In genomic region chr14:102320033-102320660, GRCh38 we compare ENCODE assay signal across 8 cellular contexts. TPM values are rescaled to one million over a fixed set of nuclear protein-coding genes. Genes with fewer than 3 reads are reported as not detected.
DNase-seq lines count a peak whose midpoint lies in the region; ATAC-seq, FAIRE-seq and TF ChIP-seq lines count a peak whose summit lies in the region.

No MANE protein-coding gene starts in this region.

- H3K4me3 ChIP-seq in IMR-90 (ENCODE audit: insufficient read depth, low read depth, low read length) (peak overlapping the region; percentile 78), HepG2 (replicated peaks in 1 of 3; ENCODE audit: insufficient read depth in 1 of 3, low read depth in 2 of 3, low read length in 3 of 3) (peak overlapping the region; percentile 72 to 85 (median 74))

- peak overlapping the region; percentile 52; the same call in 1 of the 2 replicates for H2BK120ac ChIP-seq in IMR-90 (ENCODE audit: low read depth, low read length)

- H3K9me1 ChIP-seq in IMR-90 (ENCODE audit: insufficient read depth, low read length): peaks cover 20% of the 10 kb centered on the region

- peaks cover 7% of the 10 kb centered on the region for H3K79me2 ChIP-seq in HepG2 (ENCODE audit: insufficient read depth, low read length)

- H3K36me3 ChIP-seq in IMR-90 (ENCODE audit: control insufficient read depth, insufficient read depth, low read length) (no peaks in the 10 kb centered on the region), HepG2 (replicated peaks in 1 of 2; ENCODE audit: control insufficient read depth in 1 of 2, insufficient read depth in 2 of 2, low read length in 2 of 2) (no peaks in the 10 kb centered on the region)

- peak; percentile 14 for ATAC-seq in GM19463 (IDR thresholded peaks at IDR 0.05; ENCODE audit: unreplicated experiment)
- ATAC-seq in IMR-90 (ENCODE audit: low read depth): peak; percentile 21
- peak; percentile 24 to 38 for ATAC-seq in activated CD4-positive, CD25-positive, alpha-beta regulatory T cell treated with anti-CD3 and anti-CD28 coated beads, Interleukin-2, amount 50 U/mL, for 24 hours
- ATAC-seq in HepG2: no peak

- DNase-seq in C1 segment of cervical spinal cord (lab: John Stamatoyannopoulos, UW) (peak in 10 of 14 donors; percentile 9 to 59 (median 40)), IMR-90 (peak; percentile 56), HepG2 (ENCODE audit: low spot score) (no peak), putamen (ENCODE audit: low spot score) (no peak)
- DNase-seq in stimulated activated CD4-positive, alpha-beta T cell treated with anti-CD3 and anti-CD28 coated beads, TNF-alpha, amount 100 ng/mL, for 4 hours (ENCODE audit: low read depth in 3 of 3): peak in 2 of 3 experiments; percentile 26 to 37

- peak overlapping the region; percentile 94 for H3K9ac ChIP-seq in IMR-90 (ENCODE audit: low read depth, low read length)
- H3K9ac ChIP-seq in HepG2 (ENCODE audit: insufficient read depth, low read depth, low read length): peak overlapping the region; percentile 98

- WGBS in IMR-90 (ENCODE audit: extremely low coverage in 2 of 2, insufficient read length in 1 of 2), 2 experiments: 6% methylated on average over 11 of the region's 30 CpGs; no CpG with 5 or more reads in 1 of the 2 experiments
- WGBS in HepG2 (ENCODE audit: low lambda C conversion rate): 0% methylated on average over 12 of the region's 30 CpGs

- H3K27me3 ChIP-seq in IMR-90 (ENCODE audit: control insufficient read depth, insufficient read depth, low read length) (no peaks in the 10 kb centered on the region), HepG2 (ENCODE audit: control insufficient read depth in 1 of 2, insufficient read depth in 2 of 2, low read length in 2 of 2) (no peaks in the 10 kb centered on the region; a peak in 1 of 5 replicates)

- H2BK20ac ChIP-seq in IMR-90 (ENCODE audit: low read depth, low read length): no peak overlapping the region

- peaks cover 15% of the 10 kb centered on the region for H3K4me1 ChIP-seq in IMR-90 (ENCODE audit: control insufficient read depth, insufficient read depth, low read length)
- peaks cover 65% of the 10 kb centered on the region for H3K4me1 ChIP-seq in HepG2 (ENCODE audit: insufficient read depth, low read length)

- TF ChIP-seq EP300 in HepG2 (IDR thresholded peaks at IDR 0.05; ENCODE audit: low read depth in 2 of 2, low read length in 2 of 2) (no peak; a peak in 1 of 4 replicates), HepG2 (CRISPR knock-in tag; IDR thresholded peaks at IDR 0.05; ENCODE audit: borderline replicate concordance) (no peak)

- dilution Hi-C loops in IMR-90 (cut with HindIII; ENCODE audit: low sequenced_read_pairs, unreplicated experiment): no loop called here

- FAIRE-seq in HepG2 (lab: Jason Lieb, UNC): no peak

- H2AFZ ChIP-seq in IMR-90 (replicated peaks; ENCODE audit: low read length, poor library complexity) (peak overlapping the region; percentile 96), HepG2 (ENCODE audit: low read length) (no peak overlapping the region)

- CTCF ChIA-PET in IMR-90 (lab: Yijun Ruan, JAX): no interaction called here
- CTCF ChIA-PET in HepG2 (lab: Yijun Ruan, JAX; ENCODE audit: low intra/inter-chr PET ratio, low total read pairs): no interaction called here

- H2AK5ac ChIP-seq in IMR-90 (ENCODE audit: low read depth, low read length): peak overlapping the region; percentile 91

- BruUV-seq in IMR-90 (replicated peaks; lab: Mats Ljungman, UMichigan) (no TSS peak), HepG2 (replicated peaks; lab: Mats Ljungman, UMichigan) (no TSS peak)

- H4K20me1 ChIP-seq in IMR-90 (ENCODE audit: insufficient read depth, low read length) (no peaks in the 10 kb centered on the region), HepG2 (ENCODE audit: insufficient read depth, low read length) (no peaks in the 10 kb centered on the region)

- H3K14ac ChIP-seq in IMR-90 (replicated peaks; ENCODE audit: low read depth, low read length): peak overlapping the region; percentile 98

- H3K4ac ChIP-seq in IMR-90 (ENCODE audit: low read depth, low read length): peak overlapping the region; percentile 98

- H2BK15ac ChIP-seq in IMR-90 (ENCODE audit: low read depth, low read length): no peak overlapping the region

- POLR2A ChIA-PET in IMR-90 (lab: Charles Lee; ENCODE audit: unreplicated experiment) (no interaction called here), HepG2 (lab: Yijun Ruan, JAX) (interaction anchor here (0.5 to 2.9 kb wide), 8 partner anchors 12 to 613 kb away, joined by 3 to 14 read pairs (median 6); partner anchors contain the start of genes CINP, MOK and TECPR2)

- in situ Hi-C loops in IMR-90 (cut with MboI; ENCODE audit: low sequenced_read_pairs) (loop anchor here (25.0 kb wide), 3 partner anchors 233 to 558 kb away; partner anchors contain the start of genes DYNC1H1, HSP90AA1 and PPP2R5C), HepG2 (cut with HindIII; ENCODE audit: extremely low pct_ligation_motif_present, low pct_unique_long_range_greater_than_20kb) (no loop called here)

- 0 out of 2 replicates have a peak overlapping the region, but pooled peaks have one; percentile 27 for H3K18ac ChIP-seq in IMR-90 (ENCODE audit: low read depth, low read length)

- peak overlapping the region; percentile 97 for H3K23ac ChIP-seq in IMR-90 (ENCODE audit: low read depth, low read length)

- H3K4me2 ChIP-seq in IMR-90 (ENCODE audit: low read depth, low read length) (peak overlapping the region; percentile 95), HepG2 (ENCODE audit: low read depth, low read length) (peak overlapping the region; percentile 96)

- no peak for TF ChIP-seq CTCF in IMR-90 (conservative IDR thresholded peaks at IDR 0.05; ENCODE audit: low read depth, low read length)
- TF ChIP-seq CTCF in HepG2 (CRISPR knock-in tag; IDR thresholded peaks at IDR 0.05): no peak

- H2BK5ac ChIP-seq in IMR-90 (ENCODE audit: low read depth, low read length, poor library complexity, severe bottlenecking): peak overlapping the region; percentile 25

- peak overlapping the region; percentile 87 for H4K91ac ChIP-seq in IMR-90 (ENCODE audit: insufficient read depth, low read depth, low read length)

- H3K79me1 ChIP-seq in IMR-90 (ENCODE audit: low read depth in 1 of 2, low read length in 2 of 2): peaks cover 14 to 35% of the 10 kb centered on the region in 2 experiments

- H2AK9ac ChIP-seq in IMR-90 (replicated peaks; ENCODE audit: low read depth, low read length, poor library complexity): peak overlapping the region; percentile 96

- H3K56ac ChIP-seq in IMR-90 (ENCODE audit: extremely low read depth, insufficient read depth, low read length): peak overlapping the region; percentile 86

- H4K5ac ChIP-seq in IMR-90 (ENCODE audit: low read depth, low read length): peak overlapping the region; percentile 95

- H3K27ac ChIP-seq in IMR-90 (ENCODE audit: insufficient read depth, low read length) (peak overlapping the region; percentile 63), cingulate gyrus (ENCODE audit: low read depth, low read length) (peak overlapping the region; percentile 96), HepG2 (ENCODE audit: extremely low read length, insufficient read depth, low read length) (peak overlapping the region; percentile 96)

- no peak for TF ChIP-seq POLR2A in IMR-90 (IDR thresholded peaks at IDR 0.05; ENCODE audit: low read depth, low read length)
- TF ChIP-seq POLR2A in HepG2 (IDR thresholded peaks at IDR 0.05; ENCODE audit: insufficient read depth in 1 of 2, low read depth in 2 of 2, low read length in 2 of 2): no peak; a peak in 1 of 4 replicates

- intact Hi-C loops in IMR-90 (cut with micrococcal nuclease): no loop called here
- intact Hi-C loops in HepG2 (cut with micrococcal nuclease; ENCODE audit: unreplicated experiment): loop anchor here (5.0 kb wide), 2 partner anchors 272 to 358 kb away; partner anchors contain the start of genes DYNC1H1 and RCOR1

- H3K9me3 ChIP-seq in IMR-90 (ENCODE audit: control insufficient read depth, insufficient read depth, low read length) (no peaks in the 10 kb centered on the region), HepG2 (ENCODE audit: low read length) (no peaks in the 10 kb centered on the region)

- no peak for TF ChIP-seq RAD21 in IMR-90 (IDR thresholded peaks at IDR 0.05; ENCODE audit: low read length)
- no peak for TF ChIP-seq RAD21 in HepG2 (CRISPR knock-in tag; IDR thresholded peaks at IDR 0.05)

- H4K8ac ChIP-seq in IMR-90 (ENCODE audit: low read depth in 2 of 2, low read length in 2 of 2): peak overlapping the region; percentile 97 to 100

RNA-seq across cellular contexts. Expression of gene ZNF839, which starts 0.6 kb away (rescaled TPM):
- total RNA-seq in IMR-90 (2012; rRNA removed) (5.7 and 6.4 TPM in 2 replicates), HepG2 (2016; rRNA removed; fragmentation: Illumina TruSeq; extraction: Trizol) (8.2 and 12.8 TPM in 2 replicates)
- polyA plus RNA-seq in IMR-90 (2012; rRNA removed) (9.8 and 10.7 TPM in 2 replicates), HepG2 (2011; rRNA removed) (9.3 and 11.1 TPM in 2 replicates)
- polyA plus RNA-seq in IMR-90 (2012; cell fraction: cytosol; rRNA removed): 4.8 and 5.5 TPM in 2 replicates
- polyA plus RNA-seq in IMR-90 (2012; cell fraction: nucleus; rRNA removed; ENCODE audit: low replicate concordance): 42.8 and 49.8 TPM in 2 replicates
- total RNA-seq in HepG2 (2016; cell fraction: cytosol; rRNA removed; fragmentation: Illumina TruSeq; extraction: Trizol; ENCODE audit: low read depth): 9.1 and 10.6 TPM in 2 replicates
- total RNA-seq in HepG2 (2016; cell fraction: insoluble cytoplasmic fraction; rRNA removed; fragmentation: Illumina TruSeq; extraction: Trizol): 8.4 and 10.7 TPM in 2 replicates
- total RNA-seq in HepG2 (2016; cell fraction: membrane; rRNA removed; fragmentation: Illumina TruSeq; extraction: Trizol): 9.6 and 11.1 TPM in 2 replicates
- total RNA-seq in HepG2 (2016; cell fraction: nucleus; rRNA removed; fragmentation: Illumina TruSeq; extraction: Trizol): 11.5 and 11.8 TPM in 2 replicates
- 5.1 and 6.1 TPM in 2 replicates for polyA plus RNA-seq in HepG2 (2011; cell fraction: cytosol; rRNA removed)
- polyA plus RNA-seq in HepG2 (2011; cell fraction: nucleus; rRNA removed): 26.5 and 27.5 TPM in 2 replicates
- polyA plus RNA-seq in HepG2 (2012): 4.2 and 5.2 TPM in 2 replicates
- polyA plus RNA-seq in HepG2 (2016; cell fraction: cytosol; fragmentation: Illumina TruSeq; extraction: Trizol; ENCODE audit: low read depth): 1.3 and 1.6 TPM in 2 replicates
- polyA plus RNA-seq in HepG2 (2016; cell fraction: insoluble cytoplasmic fraction; fragmentation: Illumina TruSeq; extraction: Trizol; ENCODE audit: low read depth): 5.7 and 6.5 TPM in 2 replicates
- 3.0 and 4.1 TPM in 2 replicates for polyA plus RNA-seq in HepG2 (2016; cell fraction: membrane; fragmentation: Illumina TruSeq; extraction: Trizol; ENCODE audit: low read depth)
- polyA plus RNA-seq in HepG2 (2016; cell fraction: nucleus; fragmentation: Illumina TruSeq; extraction: Trizol; ENCODE audit: insufficient read depth, low read depth): 33.2 and 35.7 TPM in 2 replicates
- 7.4 and 14.9 TPM in 2 replicates for polyA minus RNA-seq in HepG2 (2011; rRNA and poly(A)+ RNA removed; ENCODE audit: low replicate concordance)
- 4.6 and 4.8 TPM in 2 replicates for polyA minus RNA-seq in HepG2 (2011; cell fraction: cytosol; rRNA and poly(A)+ RNA removed)
- polyA minus RNA-seq in HepG2 (2011; cell fraction: nucleus; rRNA and poly(A)+ RNA removed): 11.6 and 11.8 TPM in 2 replicates

RNA-seq across cellular contexts. Expression of gene MOK, which starts 15.2 kb away (rescaled TPM):
- total RNA-seq in IMR-90 (2012; rRNA removed) (16.8 and 24.4 TPM in 2 replicates), HepG2 (2016; rRNA removed; fragmentation: Illumina TruSeq; extraction: Trizol) (11.8 and 15.3 TPM in 2 replicates)
- polyA plus RNA-seq in IMR-90 (2012; rRNA removed) (48.1 and 48.5 TPM in 2 replicates), HepG2 (2011; rRNA removed) (16.9 and 17.6 TPM in 2 replicates)
- 22.5 and 28.2 TPM in 2 replicates for polyA plus RNA-seq in IMR-90 (2012; cell fraction: cytosol; rRNA removed)
- 188 and 260 TPM in 2 replicates for polyA plus RNA-seq in IMR-90 (2012; cell fraction: nucleus; rRNA removed; ENCODE audit: low replicate concordance)
- total RNA-seq in HepG2 (2016; cell fraction: cytosol; rRNA removed; fragmentation: Illumina TruSeq; extraction: Trizol; ENCODE audit: low read depth): 7.0 and 12.1 TPM in 2 replicates
- total RNA-seq in HepG2 (2016; cell fraction: insoluble cytoplasmic fraction; rRNA removed; fragmentation: Illumina TruSeq; extraction: Trizol): 10.5 and 15.8 TPM in 2 replicates
- 15.2 and 16.8 TPM in 2 replicates for total RNA-seq in HepG2 (2016; cell fraction: membrane; rRNA removed; fragmentation: Illumina TruSeq; extraction: Trizol)
- total RNA-seq in HepG2 (2016; cell fraction: nucleus; rRNA removed; fragmentation: Illumina TruSeq; extraction: Trizol): 26.0 and 26.9 TPM in 2 replicates
- polyA plus RNA-seq in HepG2 (2011; cell fraction: cytosol; rRNA removed): 10.7 and 15.6 TPM in 2 replicates
- polyA plus RNA-seq in HepG2 (2011; cell fraction: nucleus; rRNA removed): 56.1 and 57.8 TPM in 2 replicates
- polyA plus RNA-seq in HepG2 (2012): 7.0 and 8.7 TPM in 2 replicates
- 13.9 and 14.7 TPM in 2 replicates for polyA plus RNA-seq in HepG2 (2016; cell fraction: cytosol; fragmentation: Illumina TruSeq; extraction: Trizol; ENCODE audit: low read depth)
- 15.1 and 15.7 TPM in 2 replicates for polyA plus RNA-seq in HepG2 (2016; cell fraction: insoluble cytoplasmic fraction; fragmentation: Illumina TruSeq; extraction: Trizol; ENCODE audit: low read depth)
- polyA plus RNA-seq in HepG2 (2016; cell fraction: membrane; fragmentation: Illumina TruSeq; extraction: Trizol; ENCODE audit: low read depth): 19.4 and 21.3 TPM in 2 replicates
- 51.9 and 52.5 TPM in 2 replicates for polyA plus RNA-seq in HepG2 (2016; cell fraction: nucleus; fragmentation: Illumina TruSeq; extraction: Trizol; ENCODE audit: insufficient read depth, low read depth)
- 4.3 and 8.7 TPM in 2 replicates for polyA minus RNA-seq in HepG2 (2011; rRNA and poly(A)+ RNA removed; ENCODE audit: low replicate concordance)
- 5.2 and 5.4 TPM in 2 replicates for polyA minus RNA-seq in HepG2 (2011; cell fraction: cytosol; rRNA and poly(A)+ RNA removed)
- polyA minus RNA-seq in HepG2 (2011; cell fraction: nucleus; rRNA and poly(A)+ RNA removed): 29.5 and 42.1 TPM in 2 replicates

RNA-seq across cellular contexts. Expression of gene CINP, which starts 42.5 kb away (rescaled TPM):
- total RNA-seq in IMR-90 (2012; rRNA removed) (41.9 and 55.3 TPM in 2 replicates), HepG2 (2016; rRNA removed; fragmentation: Illumina TruSeq; extraction: Trizol) (42.8 and 59.7 TPM in 2 replicates)
- polyA plus RNA-seq in IMR-90 (2012; rRNA removed) (53.2 and 56.4 TPM in 2 replicates), HepG2 (2011; rRNA removed) (30.9 and 32.8 TPM in 2 replicates)
- 29.3 and 37.8 TPM in 2 replicates for polyA plus RNA-seq in IMR-90 (2012; cell fraction: cytosol; rRNA removed)
- 10.9 and 21.3 TPM in 2 replicates for polyA plus RNA-seq in IMR-90 (2012; cell fraction: nucleus; rRNA removed; ENCODE audit: low replicate concordance)
- total RNA-seq in HepG2 (2016; cell fraction: cytosol; rRNA removed; fragmentation: Illumina TruSeq; extraction: Trizol; ENCODE audit: low read depth): 9.8 and 10.7 TPM in 2 replicates
- 42.0 and 63.9 TPM in 2 replicates for total RNA-seq in HepG2 (2016; cell fraction: insoluble cytoplasmic fraction; rRNA removed; fragmentation: Illumina TruSeq; extraction: Trizol)
- total RNA-seq in HepG2 (2016; cell fraction: membrane; rRNA removed; fragmentation: Illumina TruSeq; extraction: Trizol): 19.4 and 21.7 TPM in 2 replicates
- 14.1 and 15.2 TPM in 2 replicates for total RNA-seq in HepG2 (2016; cell fraction: nucleus; rRNA removed; fragmentation: Illumina TruSeq; extraction: Trizol)
- 37.0 and 48.8 TPM in 2 replicates for polyA plus RNA-seq in HepG2 (2011; cell fraction: cytosol; rRNA removed)
- 9.4 and 12.4 TPM in 2 replicates for polyA plus RNA-seq in HepG2 (2011; cell fraction: nucleus; rRNA removed)
- 22.1 and 22.3 TPM in 2 replicates for polyA plus RNA-seq in HepG2 (2012)
- 14.5 and 14.8 TPM in 2 replicates for polyA plus RNA-seq in HepG2 (2016; cell fraction: cytosol; fragmentation: Illumina TruSeq; extraction: Trizol; ENCODE audit: low read depth)
- 70.2 and 75.7 TPM in 2 replicates for polyA plus RNA-seq in HepG2 (2016; cell fraction: insoluble cytoplasmic fraction; fragmentation: Illumina TruSeq; extraction: Trizol; ENCODE audit: low read depth)
- polyA plus RNA-seq in HepG2 (2016; cell fraction: membrane; fragmentation: Illumina TruSeq; extraction: Trizol; ENCODE audit: low read depth): 15.8 and 20.2 TPM in 2 replicates
- polyA plus RNA-seq in HepG2 (2016; cell fraction: nucleus; fragmentation: Illumina TruSeq; extraction: Trizol; ENCODE audit: insufficient read depth, low read depth): 24.1 and 25.0 TPM in 2 replicates
- 47.0 and 60.6 TPM in 2 replicates for polyA minus RNA-seq in HepG2 (2011; rRNA and poly(A)+ RNA removed; ENCODE audit: low replicate concordance)
- polyA minus RNA-seq in HepG2 (2011; cell fraction: cytosol; rRNA and poly(A)+ RNA removed): 13.5 and 13.8 TPM in 2 replicates
- 17.0 and 18.9 TPM in 2 replicates for polyA minus RNA-seq in HepG2 (2011; cell fraction: nucleus; rRNA and poly(A)+ RNA removed)

RNA-seq across cellular contexts. Expression of gene TECPR2, which starts 42.6 kb away (rescaled TPM):
- total RNA-seq in IMR-90 (2012; rRNA removed) (10.3 and 11.7 TPM in 2 replicates), HepG2 (2016; rRNA removed; fragmentation: Illumina TruSeq; extraction: Trizol) (5.7 and 13.6 TPM in 2 replicates)
- polyA plus RNA-seq in IMR-90 (2012; rRNA removed) (9.5 TPM in 2 replicates), HepG2 (2011; rRNA removed) (3.5 and 4.6 TPM in 2 replicates)
- polyA plus RNA-seq in IMR-90 (2012; cell fraction: cytosol; rRNA removed): 5.8 and 11.5 TPM in 2 replicates
- 10.1 and 26.3 TPM in 2 replicates for polyA plus RNA-seq in IMR-90 (2012; cell fraction: nucleus; rRNA removed; ENCODE audit: low replicate concordance)
- total RNA-seq in HepG2 (2016; cell fraction: cytosol; rRNA removed; fragmentation: Illumina TruSeq; extraction: Trizol; ENCODE audit: low read depth): 1.9 and 2.0 TPM in 2 replicates
- total RNA-seq in HepG2 (2016; cell fraction: insoluble cytoplasmic fraction; rRNA removed; fragmentation: Illumina TruSeq; extraction: Trizol): 7.0 and 9.8 TPM in 2 replicates
- total RNA-seq in HepG2 (2016; cell fraction: membrane; rRNA removed; fragmentation: Illumina TruSeq; extraction: Trizol): 2.6 and 5.0 TPM in 2 replicates
- total RNA-seq in HepG2 (2016; cell fraction: nucleus; rRNA removed; fragmentation: Illumina TruSeq; extraction: Trizol): 7.5 and 9.3 TPM in 2 replicates
- 2.6 and 2.7 TPM in 2 replicates for polyA plus RNA-seq in HepG2 (2011; cell fraction: cytosol; rRNA removed)
- polyA plus RNA-seq in HepG2 (2011; cell fraction: nucleus; rRNA removed): 7.3 and 11.9 TPM in 2 replicates
- 3.2 and 3.8 TPM in 2 replicates for polyA plus RNA-seq in HepG2 (2012)
- 0.25 and 0.41 TPM in 2 replicates for polyA plus RNA-seq in HepG2 (2016; cell fraction: cytosol; fragmentation: Illumina TruSeq; extraction: Trizol; ENCODE audit: low read depth)
- polyA plus RNA-seq in HepG2 (2016; cell fraction: insoluble cytoplasmic fraction; fragmentation: Illumina TruSeq; extraction: Trizol; ENCODE audit: low read depth): 3.3 and 5.5 TPM in 2 replicates
- 0.94 and 1.0 TPM in 2 replicates for polyA plus RNA-seq in HepG2 (2016; cell fraction: membrane; fragmentation: Illumina TruSeq; extraction: Trizol; ENCODE audit: low read depth)
- 8.0 and 10.0 TPM in 2 replicates for polyA plus RNA-seq in HepG2 (2016; cell fraction: nucleus; fragmentation: Illumina TruSeq; extraction: Trizol; ENCODE audit: insufficient read depth, low read depth)
- 12.3 and 15.8 TPM in 2 replicates for polyA minus RNA-seq in HepG2 (2011; rRNA and poly(A)+ RNA removed; ENCODE audit: low replicate concordance)
- polyA minus RNA-seq in HepG2 (2011; cell fraction: cytosol; rRNA and poly(A)+ RNA removed): 3.6 and 7.3 TPM in 2 replicates
- polyA minus RNA-seq in HepG2 (2011; cell fraction: nucleus; rRNA and poly(A)+ RNA removed): 8.8 and 9.8 TPM in 2 replicates

Comparison
In these comparisons a context has a peak if more than half of its experiments do, and no peak if none do; other contexts are left out.
1. DNase-seq: peak in C1 segment of cervical spinal cord (10 of 14), IMR-90 (single experiment) and stimulated activated CD4-positive, alpha-beta T cell treated with anti-CD3 and anti-CD28 coated beads, TNF-alpha, amount 100 ng/mL, for 4 hours (2 of 3); none in HepG2 (single experiment) and putamen (single experiment).
2. Peak in every context shown above with its lines, with median percentiles within 50 percentile points of each other: H3K27ac ChIP-seq.